Comparison of ENCODE assay signal across 8 cellular contexts in genomic region chr12:120199595-120200306, GRCh38. TPM values are rescaled to one million over a fixed set of nuclear protein-coding genes. Genes with fewer than 3 reads are reported as not detected.
DNase-seq lines count a peak whose midpoint lies in the region; TF ChIP-seq lines count a peak whose summit lies in the region.

No MANE protein-coding gene starts in this region.

- TF ChIP-seq CTCF in retinal pigment epithelial cell (conservative IDR thresholded peaks at IDR 0.05; ENCODE audit: low read depth, low read length), result no peak
- TF ChIP-seq CTCF in GM13976 (IDR thresholded peaks at IDR 0.05; ENCODE audit: borderline replicate concordance, control extremely low read depth, extremely low read depth, insufficient read depth, missing control alignments), result no peak

- H3K36me3 Mint-ChIP-seq in IgD-negative memory B cell, result peaks cover 3% of the 10 kb centered on the region

- peak overlapping the region; percentile 87 for H3K4me3 ChIP-seq in retinal pigment epithelial cell (ENCODE audit: low read length)

- peak; percentile 67 for DNase-seq in AG08396 (ENCODE audit: low spot score)
- peak; percentile 63 to 65 for DNase-seq in activated T-cell treated with anti-CD3 and anti-CD28 coated beads, Interleukin-2, amount 50 U/mL, for 48 hours
- peak; percentile 20 for DNase-seq in glomerular endothelial cell (ENCODE audit: extremely low read depth, low read depth, low spot score)
- DNase-seq in retinal pigment epithelial cell (ENCODE audit: low read depth), result peak; percentile 39
- no peak for DNase-seq in inferior parietal cortex (ENCODE audit: extremely low spot score)
- no peak for DNase-seq in GM13976 (ENCODE audit: low spot score)
- DNase-seq in posterior cingulate gyrus, result no peak

- intact Hi-C loops in posterior cingulate gyrus (cut with DNase I), result no loop called here

- peak overlapping the region; percentile 95 to 99 (median 96) for H3K4me3 Mint-ChIP-seq in IgD-negative memory B cell

- H3K9me3 Mint-ChIP-seq in IgD-negative memory B cell, result no peaks in the 10 kb centered on the region

- H3K27me3 Mint-ChIP-seq in IgD-negative memory B cell, result no peaks in the 10 kb centered on the region

- in situ Hi-C loops in GM13976 (cut with MboI; ENCODE audit: low sequenced_read_pairs, unreplicated experiment), result no loop called here

- peak overlapping the region; percentile 80 to 98 (median 95) for H3K27ac Mint-ChIP-seq in IgD-negative memory B cell

- H3K4me1 Mint-ChIP-seq in IgD-negative memory B cell, result peaks cover 15 to 28% (median 26%) of the 10 kb centered on the region in 3 donors

RNA-seq across cellular contexts. Expression of gene RPLP0, which starts 1.2 kb away (rescaled TPM):
- 2,020 TPM for polyA plus RNA-seq in IgD-negative memory B cell
- total RNA-seq in glomerular endothelial cell, result 2,362 and 4,447 TPM in 2 replicates

RNA-seq across cellular contexts. Expression of gene GCN1, which starts 5.2 kb away (rescaled TPM):
- 18.4 TPM for polyA plus RNA-seq in IgD-negative memory B cell
- total RNA-seq in glomerular endothelial cell, result 66.9 and 96.0 TPM in 2 replicates

Comparison
In these comparisons a context has a peak if more than half of its experiments do, and no peak if none do; other contexts are left out.
1. DNase-seq: peak in AG08396 (single experiment), activated T-cell treated with anti-CD3 and anti-CD28 coated beads, Interleukin-2, amount 50 U/mL, for 48 hours (2 of 2), glomerular endothelial cell (single experiment) and retinal pigment epithelial cell (single experiment); none in inferior parietal cortex (single experiment), GM13976 (single experiment) and posterior cingulate gyrus (0 of 10).